ENCODE assay signal across 10 cellular contexts in genomic region chr3:52771702-52772101, GRCh38. TPM values are rescaled to one million over a fixed set of nuclear protein-coding genes. Genes with fewer than 3 reads are reported as not detected.
DNase-seq lines count a peak whose midpoint lies in the region; ATAC-seq and TF ChIP-seq lines count a peak whose summit lies in the region.
"Had no signal": no experiment of that assay in that cellular context is flagged by ENCODE, and none has a peak within 500 bp of the region (broad histone marks: within the 10 kb centered on the region; RNA-seq: fewer than 3 reads in every experiment).

No MANE protein-coding gene starts in this region.

- peak overlapping the region; percentile 89 for H3K27ac Mint-ChIP-seq in activated T-cell treated with anti-CD3 and anti-CD28 coated beads, Interleukin-2, amount 50 U/mL, for 24 hours
- peak overlapping the region; percentile 95 for H3K27ac Mint-ChIP-seq in activated B cell treated with CpG ODN at 0.5 μM for 24 hours
- peak overlapping the region; percentile 72 for H3K27ac Mint-ChIP-seq in stimulated activated effector memory CD8-positive, alpha-beta T cell treated with anti-CD3 and anti-CD28 coated beads, Interleukin-12 subunit alpha, Interleukin-12 subunit beta, amount 100 ng/mL, for 72 hours

- no peaks in the 10 kb centered on the region for H3K27me3 ChIP-seq in iPS-15b (ENCODE audit: control insufficient read depth, insufficient read depth, low read length)

- TF ChIP-seq CTCF in activated B cell treated with CpG ODN at 0.5 μM for 24 hours (IDR thresholded peaks at IDR 0.05): no peak

- H3K36me3 Mint-ChIP-seq in activated T-cell treated with anti-CD3 and anti-CD28 coated beads, Interleukin-2, amount 50 U/mL, for 24 hours (ENCODE audit: low read depth): peaks cover 27% of the 10 kb centered on the region
- H3K36me3 Mint-ChIP-seq in activated B cell treated with CpG ODN at 0.5 μM for 24 hours (ENCODE audit: low read depth): peaks cover 12% of the 10 kb centered on the region
- H3K36me3 Mint-ChIP-seq in stimulated activated effector memory CD8-positive, alpha-beta T cell treated with anti-CD3 and anti-CD28 coated beads, Interleukin-12 subunit alpha, Interleukin-12 subunit beta, amount 100 ng/mL, for 72 hours: peaks cover 22% of the 10 kb centered on the region

- peaks cover 4% of the 10 kb centered on the region for H3K4me1 ChIP-seq in iPS-15b (ENCODE audit: control insufficient read depth, insufficient read depth, low read length)

- H3K27me3 Mint-ChIP-seq in activated T-cell treated with anti-CD3 and anti-CD28 coated beads, Interleukin-2, amount 50 U/mL, for 24 hours: no peaks in the 10 kb centered on the region
- no peaks in the 10 kb centered on the region for H3K27me3 Mint-ChIP-seq in activated B cell treated with CpG ODN at 0.5 μM for 24 hours

- intact Hi-C loops in activated B cell treated with CpG ODN at 0.5 μM for 24 hours (cut with micrococcal nuclease): loop anchor here (1.0 to 10.0 kb wide), 7 partner anchors 8 to 275 kb away; partner anchors contain the start of genes NT5DC2, PBRM1, SFMBT1 and SPCS1

- H3K4me3 ChIP-seq in iPS-15b (ENCODE audit: low read depth, low read length): peak overlapping the region; percentile 71

- H3K9me3 Mint-ChIP-seq in activated T-cell treated with anti-CD3 and anti-CD28 coated beads, Interleukin-2, amount 50 U/mL, for 24 hours: no peaks in the 10 kb centered on the region
- no peaks in the 10 kb centered on the region for H3K9me3 Mint-ChIP-seq in activated B cell treated with CpG ODN at 0.5 μM for 24 hours
- no peaks in the 10 kb centered on the region for H3K9me3 Mint-ChIP-seq in stimulated activated effector memory CD8-positive, alpha-beta T cell treated with anti-CD3 and anti-CD28 coated beads, Interleukin-12 subunit alpha, Interleukin-12 subunit beta, amount 100 ng/mL, for 72 hours

- no peak overlapping the region for H3K9ac ChIP-seq in iPS-15b (ENCODE audit: low read depth, low read length)

- CTCF ChIA-PET in activated B cell treated with CpG ODN at 0.5 μM for 24 hours (lab: Charles Lee): no interaction called here

- H3K9me3 ChIP-seq in iPS-15b (ENCODE audit: control insufficient read depth, insufficient read depth, low read length): no peaks in the 10 kb centered on the region

- ATAC-seq in activated B cell treated with CpG ODN at 0.5 μM for 24 hours (ENCODE audit: low read depth) (no peak), HG02970 (IDR thresholded peaks at IDR 0.05; ENCODE audit: low FRiP score, unreplicated experiment) (no peak)
- no peak for ATAC-seq in stimulated activated effector memory CD8-positive, alpha-beta T cell treated with anti-CD3 and anti-CD28 coated beads, Interleukin-12 subunit alpha, Interleukin-12 subunit beta, amount 100 ng/mL, for 72 hours

- POLR2A ChIA-PET in activated B cell treated with CpG ODN at 0.5 μM for 24 hours (lab: Charles Lee): interaction anchor here (0.6 to 2.2 kb wide), 9 partner anchors 8 to 576 kb away, joined by 3 to 44 read pairs (median 5); partner anchors contain the start of genes DCP1A and SFMBT1

- peaks cover 26% of the 10 kb centered on the region for H3K4me1 Mint-ChIP-seq in activated T-cell treated with anti-CD3 and anti-CD28 coated beads, Interleukin-2, amount 50 U/mL, for 24 hours (ENCODE audit: low read depth)
- peaks cover 17% of the 10 kb centered on the region for H3K4me1 Mint-ChIP-seq in activated B cell treated with CpG ODN at 0.5 μM for 24 hours
- peaks cover 18% of the 10 kb centered on the region for H3K4me1 Mint-ChIP-seq in stimulated activated effector memory CD8-positive, alpha-beta T cell treated with anti-CD3 and anti-CD28 coated beads, Interleukin-12 subunit alpha, Interleukin-12 subunit beta, amount 100 ng/mL, for 72 hours

- H3K4me3 Mint-ChIP-seq in activated T-cell treated with anti-CD3 and anti-CD28 coated beads, Interleukin-2, amount 50 U/mL, for 24 hours: peak overlapping the region; percentile 87
- peak overlapping the region; percentile 94 for H3K4me3 Mint-ChIP-seq in activated B cell treated with CpG ODN at 0.5 μM for 24 hours
- H3K4me3 Mint-ChIP-seq in stimulated activated effector memory CD8-positive, alpha-beta T cell treated with anti-CD3 and anti-CD28 coated beads, Interleukin-12 subunit alpha, Interleukin-12 subunit beta, amount 100 ng/mL, for 72 hours: peak overlapping the region; percentile 69

- no peaks in the 10 kb centered on the region for H3K36me3 ChIP-seq in iPS-15b (ENCODE audit: control insufficient read depth, insufficient read depth, low read length)

- DNase-seq in activated T-cell treated with anti-CD3 and anti-CD28 coated beads, Interleukin-2, amount 50 U/mL, for 24 hours: no peak
- DNase-seq in activated T-cell treated with anti-CD3 and anti-CD28 coated beads, Interleukin-2, amount 50 U/mL, for 1 hour: no peak
- no peak for DNase-seq in activated B cell treated with CpG ODN at 0.5 μM for 24 hours
- no peak for DNase-seq in stimulated activated effector memory CD8-positive, alpha-beta T cell treated with anti-CD3 and anti-CD28 coated beads, Interleukin-12 subunit alpha, Interleukin-12 subunit beta, amount 100 ng/mL, for 72 hours (ENCODE audit: low spot score in 2 of 2)
- DNase-seq in NCI-H187 treated with DMSO at 0.1 percent for 48 hours (lab: John Stamatoyannopoulos, UW): no peak
- no peak for DNase-seq in Ammon's horn (ENCODE audit: low spot score)
- DNase-seq: effector memory CD4-positive, alpha-beta T cell had no signal

RNA-seq across cellular contexts. Expression of gene NEK4, which starts 1.0 kb away (rescaled TPM):
- 23.0 and 24.5 TPM in 2 replicates for total RNA-seq in activated B cell treated with CpG ODN at 0.5 μM for 24 hours

RNA-seq across cellular contexts. Expression of gene ITIH1, which starts 5.7 kb away (rescaled TPM):
- total RNA-seq in activated B cell treated with CpG ODN at 0.5 μM for 24 hours: 0.42 and 0.80 TPM in 2 replicates

RNA-seq across cellular contexts. Expression of gene ITIH3, which starts 22.9 kb away (rescaled TPM):
- not detected in 2 replicates for total RNA-seq in activated B cell treated with CpG ODN at 0.5 μM for 24 hours
- total RNA-seq: mononuclear cell had no signal

RNA-seq across cellular contexts. Expression of gene ITIH4, which starts 58.8 kb away (rescaled TPM):
- total RNA-seq in activated B cell treated with CpG ODN at 0.5 μM for 24 hours: 15.4 and 15.7 TPM in 2 replicates
